Comparison of ENCODE assay signal across 28 cellular contexts in the genomic region with DNA sequence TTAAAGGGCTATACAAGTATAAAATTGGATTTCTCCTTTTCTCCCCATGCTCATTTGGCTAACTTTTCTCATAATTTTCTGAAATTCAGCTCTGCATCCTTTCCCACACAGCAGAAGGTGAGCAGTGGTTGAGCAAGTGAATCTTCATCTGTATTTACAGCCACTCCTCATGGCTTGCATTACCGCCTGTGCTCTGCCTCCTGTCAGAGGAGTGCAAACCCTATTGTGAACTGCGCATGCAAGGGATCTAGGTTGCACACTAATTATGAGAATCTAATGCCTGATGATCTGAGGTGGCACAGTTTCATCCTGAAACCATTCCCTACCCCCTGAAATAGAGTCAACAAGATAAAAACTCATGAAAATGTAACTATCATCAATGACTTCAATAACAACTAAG.
"Had no signal": no experiment of that assay in that cellular context is flagged by ENCODE, and none has a peak within 500 bp of the region (broad histone marks: within the 10 kb centered on the region; RNA-seq: fewer than 3 reads in every experiment).

No MANE protein-coding gene starts in this region.

- ATAC-seq: left colon; left lung; lower lobe of right lung; naive thymus-derived CD8-positive, alpha-beta T cell; pancreas; right cardiac atrium; sciatic nerve; stimulated activated effector memory CD8-positive, alpha-beta T cell treated with anti-CD3 and anti-CD28 coated beads, Interleukin-12 subunit alpha, Interleukin-12 subunit beta, amount 100 ng/mL, for 72 hours; stimulated activated naive CD8-positive, alpha-beta T cell treated with anti-CD3 and anti-CD28 coated beads, Interleukin-15, amount 100 ng/mL, for 72 hours had no signal

- H3K4me3 ChIP-seq: left lung, lower lobe of right lung, pancreas, prostate gland, skin epidermis, transverse colon, upper lobe of left lung, vagina had no signal

- H3K27me3 Mint-ChIP-seq: naive thymus-derived CD8-positive, alpha-beta T cell; stimulated activated naive CD8-positive, alpha-beta T cell treated with anti-CD3 and anti-CD28 coated beads, Interleukin-15, amount 100 ng/mL, for 72 hours had no signal

- H3K27ac Mint-ChIP-seq: nephron; stimulated activated effector memory CD8-positive, alpha-beta T cell treated with anti-CD3 and anti-CD28 coated beads, Interleukin-12 subunit alpha, Interleukin-12 subunit beta, amount 100 ng/mL, for 72 hours had no signal

- H3K27ac ChIP-seq: left lung, lower lobe of right lung, pancreas, prostate gland, skin epidermis, transverse colon, upper lobe of left lung, vagina had no signal

- H3K4me1 Mint-ChIP-seq: nephron had no signal

- H3K27me3 ChIP-seq: left lung, pancreas, transverse colon, upper lobe of left lung, vagina had no signal

- H3K9me3 ChIP-seq: left lung, lower lobe of right lung, pancreas, prostate gland, transverse colon, upper lobe of left lung, vagina had no signal

- H3K4me1 ChIP-seq: lower lobe of right lung, prostate gland, transverse colon, vagina had no signal

- DNase-seq: hypothalamus; immature natural killer cell; kidney; left colon; left lung; lower lobe of right lung; mammary epithelial cell; mesenchymal stem cell; naive thymus-derived CD8-positive, alpha-beta T cell; nucleus accumbens; pancreas; posterior cingulate gyrus; retina; right cardiac atrium; stimulated activated CD4-positive, alpha-beta T cell treated with anti-CD3 and anti-CD28 coated beads, Interleukin-12 subunit alpha, Interleukin-12 subunit beta, amount 100 ng/mL, for 4 hours; stimulated activated CD4-positive, alpha-beta T cell treated with anti-CD3 and anti-CD28 coated beads, Interleukin-4, amount 100 ng/mL, for 24 hours; stimulated activated naive CD4-positive, alpha-beta T cell; stimulated activated naive CD8-positive, alpha-beta T cell treated with anti-CD3 and anti-CD28 coated beads, Interleukin-15, amount 100 ng/mL, for 72 hours; substantia nigra; transverse colon; upper lobe of left lung had no signal

- H3K9me3 Mint-ChIP-seq: immature natural killer cell; stimulated activated effector memory CD8-positive, alpha-beta T cell treated with anti-CD3 and anti-CD28 coated beads, Interleukin-12 subunit alpha, Interleukin-12 subunit beta, amount 100 ng/mL, for 72 hours had no signal

- H3K4me3 Mint-ChIP-seq: immature natural killer cell; naive thymus-derived CD8-positive, alpha-beta T cell; nephron; neural crest cell; stimulated activated effector memory CD8-positive, alpha-beta T cell treated with anti-CD3 and anti-CD28 coated beads, Interleukin-12 subunit alpha, Interleukin-12 subunit beta, amount 100 ng/mL, for 72 hours; stimulated activated naive CD8-positive, alpha-beta T cell treated with anti-CD3 and anti-CD28 coated beads, Interleukin-15, amount 100 ng/mL, for 72 hours had no signal

- H3K36me3 ChIP-seq: pancreas, prostate gland had no signal
